Comparison of ENCODE assay signal across 1 cellular context in the genomic region with DNA sequence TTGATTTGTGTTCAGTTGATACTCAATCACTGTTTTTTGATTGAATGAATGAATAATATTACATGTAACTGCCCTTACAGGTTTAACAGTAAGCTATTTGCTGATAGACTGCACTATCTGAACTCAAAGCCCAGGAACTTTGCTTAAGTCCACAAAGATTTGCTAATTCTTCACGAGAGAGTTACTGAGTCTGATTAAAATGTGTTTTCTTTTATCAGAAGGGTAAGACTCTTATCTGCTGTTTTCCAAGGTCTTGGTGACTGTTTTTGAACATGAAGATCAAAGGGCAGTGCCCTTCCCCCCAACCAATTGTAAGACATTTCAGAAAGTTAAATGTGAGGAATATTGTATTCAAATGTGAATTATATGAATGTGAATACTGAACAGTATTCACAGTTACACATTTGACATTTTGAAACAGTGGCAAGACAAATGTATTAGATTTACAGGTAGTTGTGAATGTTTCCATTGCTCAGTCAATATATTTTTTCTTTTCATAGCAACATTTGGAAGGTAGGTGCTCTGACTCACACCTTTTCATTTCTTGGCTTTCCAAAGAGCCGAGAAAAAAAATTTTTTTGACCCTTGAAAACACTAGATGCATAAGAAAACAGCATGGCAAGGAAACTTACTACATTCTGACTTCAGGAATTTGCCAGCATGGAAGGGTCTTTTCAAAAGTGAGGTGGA.
TF ChIP-seq lines count a peak whose summit lies in the region.

No MANE protein-coding gene starts in this region.

TF ChIP-seq in HepG2, 621 proteins besides CTCF, POLR2A, EP300 and RAD21 (continued from another document and continues in another):
- TF ChIP-seq HOXA3 (CRISPR knock-in tag; IDR thresholded peaks at IDR 0.05) (no peak), USF2 (IDR thresholded peaks at IDR 0.05; ENCODE audit: low read depth, low read length) (no peak), USF2 (CRISPR knock-in tag; IDR thresholded peaks at IDR 0.05; ENCODE audit: borderline replicate concordance) (no peak), SOX6 (IDR thresholded peaks at IDR 0.05) (no peak), SOX6 (CRISPR knock-in tag; IDR thresholded peaks at IDR 0.05) (peak; percentile 88), ZMYM4 (CRISPR knock-in tag; IDR thresholded peaks at IDR 0.05) (no peak), CAMTA2 (CRISPR knock-in tag; IDR thresholded peaks at IDR 0.05; ENCODE audit: borderline replicate concordance) (no peak), CBX1 (IDR thresholded peaks at IDR 0.05; ENCODE audit: low read depth) (no peak), ZNF138 (CRISPR knock-in tag; IDR thresholded peaks at IDR 0.05; ENCODE audit: low read depth) (no peak), ZNF333 (CRISPR knock-in tag; IDR thresholded peaks at IDR 0.05; ENCODE audit: borderline replicate concordance) (no peak), TBP (CRISPR knock-in tag; IDR thresholded peaks at IDR 0.05) (no peak), KAT7 (CRISPR knock-in tag; IDR thresholded peaks at IDR 0.05; ENCODE audit: borderline replicate concordance) (no peak), KLF13 (CRISPR knock-in tag; IDR thresholded peaks at IDR 0.05) (no peak), FOXA3 (CRISPR knock-in tag; IDR thresholded peaks at IDR 0.05) (peak; percentile 58; the same call in 1 of the 2 replicates), ZNF614 (CRISPR knock-in tag; IDR thresholded peaks at IDR 0.05; ENCODE audit: borderline replicate concordance) (0 out of 2 replicates have a peak, but pooled peaks have one; percentile 42), ZSCAN31 (CRISPR knock-in tag; IDR thresholded peaks at IDR 0.05; ENCODE audit: low read depth) (no peak), DDIT3 (CRISPR knock-in tag; IDR thresholded peaks at IDR 0.05) (no peak), SRSF1 (optimal IDR thresholded peaks at IDR 0.05; ENCODE audit: low read depth, low read length) (no peak), ZNF589 (CRISPR knock-in tag; conservative IDR thresholded peaks at IDR 0.05) (no peak), IRF1 (CRISPR knock-in tag; IDR thresholded peaks at IDR 0.05; ENCODE audit: low read depth) (no peak), TBX2 (CRISPR knock-in tag; IDR thresholded peaks at IDR 0.05; ENCODE audit: borderline replicate concordance) (peak; percentile 56), TCF7 (IDR thresholded peaks at IDR 0.05; ENCODE audit: low read depth) (peak; percentile 85), TFAP4 (IDR thresholded peaks at IDR 0.05; ENCODE audit: borderline replicate concordance, low read depth) (no peak), SRF (IDR thresholded peaks at IDR 0.05; ENCODE audit: low read depth, low read length) (no peak), SIX1 (CRISPR knock-in tag; IDR thresholded peaks at IDR 0.05; ENCODE audit: borderline replicate concordance) (no peak), PPARG (CRISPR knock-in tag; conservative IDR thresholded peaks at IDR 0.05) (no peak), ZNF597 (CRISPR knock-in tag; IDR thresholded peaks at IDR 0.05) (no peak), THAP9 (CRISPR knock-in tag; IDR thresholded peaks at IDR 0.05; ENCODE audit: borderline replicate concordance) (no peak), LCORL (IDR thresholded peaks at IDR 0.05) (no peak), LCORL (CRISPR knock-in tag; IDR thresholded peaks at IDR 0.05) (no peak), ZFP37 (CRISPR knock-in tag; IDR thresholded peaks at IDR 0.05; ENCODE audit: borderline replicate concordance) (no peak), HNF4A (CRISPR knock-in tag; IDR thresholded peaks at IDR 0.05) (peak; percentile 87), KLF11 (CRISPR knock-in tag; IDR thresholded peaks at IDR 0.05) (no peak), GATA4 (IDR thresholded peaks at IDR 0.05; ENCODE audit: borderline replicate concordance, low read depth) (peak; percentile 86), TARDBP (CRISPR knock-in tag; IDR thresholded peaks at IDR 0.05) (no peak), ZNF781 (CRISPR knock-in tag; IDR thresholded peaks at IDR 0.05; ENCODE audit: borderline replicate concordance, not compliant biosample characterization) (no peak), ZNF274 (CRISPR knock-in tag; IDR thresholded peaks at IDR 0.05) (no peak)
- TF ChIP-seq, protein P1, sequence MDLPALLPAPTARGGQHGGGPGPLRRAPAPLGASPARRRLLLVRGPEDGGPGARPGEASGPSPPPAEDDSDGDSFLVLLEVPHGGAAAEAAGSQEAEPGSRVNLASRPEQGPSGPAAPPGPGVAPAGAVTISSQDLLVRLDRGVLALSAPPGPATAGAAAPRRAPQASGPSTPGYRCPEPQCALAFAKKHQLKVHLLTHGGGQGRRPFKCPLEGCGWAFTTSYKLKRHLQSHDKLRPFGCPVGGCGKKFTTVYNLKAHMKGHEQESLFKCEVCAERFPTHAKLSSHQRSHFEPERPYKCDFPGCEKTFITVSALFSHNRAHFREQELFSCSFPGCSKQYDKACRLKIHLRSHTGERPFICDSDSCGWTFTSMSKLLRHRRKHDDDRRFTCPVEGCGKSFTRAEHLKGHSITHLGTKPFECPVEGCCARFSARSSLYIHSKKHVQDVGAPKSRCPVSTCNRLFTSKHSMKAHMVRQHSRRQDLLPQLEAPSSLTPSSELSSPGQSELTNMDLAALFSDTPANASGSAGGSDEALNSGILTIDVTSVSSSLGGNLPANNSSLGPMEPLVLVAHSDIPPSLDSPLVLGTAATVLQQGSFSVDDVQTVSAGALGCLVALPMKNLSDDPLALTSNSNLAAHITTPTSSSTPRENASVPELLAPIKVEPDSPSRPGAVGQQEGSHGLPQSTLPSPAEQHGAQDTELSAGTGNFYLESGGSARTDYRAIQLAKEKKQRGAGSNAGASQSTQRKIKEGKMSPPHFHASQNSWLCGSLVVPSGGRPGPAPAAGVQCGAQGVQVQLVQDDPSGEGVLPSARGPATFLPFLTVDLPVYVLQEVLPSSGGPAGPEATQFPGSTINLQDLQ (CRISPR knock-in tag; IDR thresholded peaks at IDR 0.05): no peak
- TF ChIP-seq, protein P2, sequence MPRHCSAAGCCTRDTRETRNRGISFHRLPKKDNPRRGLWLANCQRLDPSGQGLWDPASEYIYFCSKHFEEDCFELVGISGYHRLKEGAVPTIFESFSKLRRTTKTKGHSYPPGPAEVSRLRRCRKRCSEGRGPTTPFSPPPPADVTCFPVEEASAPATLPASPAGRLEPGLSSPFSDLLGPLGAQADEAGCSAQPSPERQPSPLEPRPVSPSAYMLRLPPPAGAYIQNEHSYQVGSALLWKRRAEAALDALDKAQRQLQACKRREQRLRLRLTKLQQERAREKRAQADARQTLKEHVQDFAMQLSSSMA (CRISPR knock-in tag; IDR thresholded peaks at IDR 0.05): no peak
- TF ChIP-seq, protein P3, sequence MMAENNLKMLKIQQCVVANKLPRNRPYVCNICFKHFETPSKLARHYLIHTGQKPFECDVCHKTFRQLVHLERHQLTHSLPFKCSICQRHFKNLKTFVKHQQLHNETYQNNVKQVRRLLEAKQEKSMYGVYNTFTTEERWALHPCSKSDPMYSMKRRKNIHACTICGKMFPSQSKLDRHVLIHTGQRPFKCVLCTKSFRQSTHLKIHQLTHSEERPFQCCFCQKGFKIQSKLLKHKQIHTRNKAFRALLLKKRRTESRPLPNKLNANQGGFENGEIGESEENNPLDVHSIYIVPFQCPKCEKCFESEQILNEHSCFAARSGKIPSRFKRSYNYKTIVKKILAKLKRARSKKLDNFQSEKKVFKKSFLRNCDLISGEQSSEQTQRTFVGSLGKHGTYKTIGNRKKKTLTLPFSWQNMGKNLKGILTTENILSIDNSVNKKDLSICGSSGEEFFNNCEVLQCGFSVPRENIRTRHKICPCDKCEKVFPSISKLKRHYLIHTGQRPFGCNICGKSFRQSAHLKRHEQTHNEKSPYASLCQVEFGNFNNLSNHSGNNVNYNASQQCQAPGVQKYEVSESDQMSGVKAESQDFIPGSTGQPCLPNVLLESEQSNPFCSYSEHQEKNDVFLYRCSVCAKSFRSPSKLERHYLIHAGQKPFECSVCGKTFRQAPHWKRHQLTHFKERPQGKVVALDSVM (CRISPR knock-in tag; IDR thresholded peaks at IDR 0.05): no peak
- TF ChIP-seq, protein P4, sequence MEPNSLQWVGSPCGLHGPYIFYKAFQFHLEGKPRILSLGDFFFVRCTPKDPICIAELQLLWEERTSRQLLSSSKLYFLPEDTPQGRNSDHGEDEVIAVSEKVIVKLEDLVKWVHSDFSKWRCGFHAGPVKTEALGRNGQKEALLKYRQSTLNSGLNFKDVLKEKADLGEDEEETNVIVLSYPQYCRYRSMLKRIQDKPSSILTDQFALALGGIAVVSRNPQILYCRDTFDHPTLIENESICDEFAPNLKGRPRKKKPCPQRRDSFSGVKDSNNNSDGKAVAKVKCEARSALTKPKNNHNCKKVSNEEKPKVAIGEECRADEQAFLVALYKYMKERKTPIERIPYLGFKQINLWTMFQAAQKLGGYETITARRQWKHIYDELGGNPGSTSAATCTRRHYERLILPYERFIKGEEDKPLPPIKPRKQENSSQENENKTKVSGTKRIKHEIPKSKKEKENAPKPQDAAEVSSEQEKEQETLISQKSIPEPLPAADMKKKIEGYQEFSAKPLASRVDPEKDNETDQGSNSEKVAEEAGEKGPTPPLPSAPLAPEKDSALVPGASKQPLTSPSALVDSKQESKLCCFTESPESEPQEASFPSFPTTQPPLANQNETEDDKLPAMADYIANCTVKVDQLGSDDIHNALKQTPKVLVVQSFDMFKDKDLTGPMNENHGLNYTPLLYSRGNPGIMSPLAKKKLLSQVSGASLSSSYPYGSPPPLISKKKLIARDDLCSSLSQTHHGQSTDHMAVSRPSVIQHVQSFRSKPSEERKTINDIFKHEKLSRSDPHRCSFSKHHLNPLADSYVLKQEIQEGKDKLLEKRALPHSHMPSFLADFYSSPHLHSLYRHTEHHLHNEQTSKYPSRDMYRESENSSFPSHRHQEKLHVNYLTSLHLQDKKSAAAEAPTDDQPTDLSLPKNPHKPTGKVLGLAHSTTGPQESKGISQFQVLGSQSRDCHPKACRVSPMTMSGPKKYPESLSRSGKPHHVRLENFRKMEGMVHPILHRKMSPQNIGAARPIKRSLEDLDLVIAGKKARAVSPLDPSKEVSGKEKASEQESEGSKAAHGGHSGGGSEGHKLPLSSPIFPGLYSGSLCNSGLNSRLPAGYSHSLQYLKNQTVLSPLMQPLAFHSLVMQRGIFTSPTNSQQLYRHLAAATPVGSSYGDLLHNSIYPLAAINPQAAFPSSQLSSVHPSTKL (CRISPR knock-in tag; IDR thresholded peaks at IDR 0.05): peak; percentile 53; the same call in 1 of the 2 replicates
